Comparison of ENCODE assay signal across 24 cellular contexts in the genomic region with DNA sequence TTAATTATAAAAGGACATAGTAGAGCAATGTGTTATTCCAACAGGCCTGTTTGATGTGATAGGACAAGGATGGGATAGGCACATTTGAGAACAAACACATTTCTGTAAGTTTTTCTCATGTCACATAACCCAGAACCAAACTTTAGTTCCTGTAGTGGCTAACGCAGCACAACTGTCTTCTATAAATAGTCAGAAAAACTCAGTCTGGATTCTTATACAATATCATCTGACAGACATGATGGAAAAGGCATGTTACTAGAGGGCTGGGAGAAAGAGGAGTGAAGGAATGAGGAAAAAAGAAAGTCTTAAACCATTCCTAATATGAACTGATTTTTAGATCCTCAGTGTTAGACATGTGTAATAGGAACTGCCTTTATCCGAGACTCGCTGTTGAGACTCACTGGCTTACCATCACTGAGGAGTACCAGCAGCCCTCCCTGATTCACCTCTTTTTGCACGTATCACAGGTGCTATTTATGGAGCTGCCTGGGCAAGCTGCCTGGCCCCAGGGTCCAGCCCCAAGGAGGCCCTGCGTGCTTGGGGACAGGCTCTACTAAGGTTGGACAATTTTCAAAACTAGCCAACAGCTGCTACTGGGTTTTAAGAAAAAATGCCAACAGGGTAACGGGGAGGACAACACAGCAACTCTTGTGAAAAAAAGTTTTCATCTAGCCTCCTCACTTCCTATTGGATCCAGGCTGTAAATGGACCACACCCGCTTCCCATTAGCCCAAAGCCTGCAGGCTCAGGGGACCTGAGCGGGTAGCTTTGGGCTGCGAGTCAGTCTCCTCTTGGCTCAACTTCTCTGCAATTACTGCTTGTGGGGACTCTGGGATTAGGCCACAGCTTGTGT. TPM values are rescaled to one million over a fixed set of nuclear protein-coding genes. Genes with fewer than 3 reads are reported as not detected.
DNase-seq lines count a peak whose midpoint lies in the region; ATAC-seq, FAIRE-seq and TF ChIP-seq lines count a peak whose summit lies in the region.
"Had no signal": no experiment of that assay in that cellular context is flagged by ENCODE, and none has a peak within 500 bp of the region (broad histone marks: within the 10 kb centered on the region; RNA-seq: fewer than 3 reads in every experiment).

No MANE protein-coding gene starts in this region.

- POLR2A ChIA-PET in K562 (lab: Yijun Ruan, JAX), result interaction anchor here (2.0 kb wide), 1 partner anchor 7 kb away, joined by 8 read pairs; no protein-coding TSS in a partner anchor

- H3K36me3 ChIP-seq in K562 (ENCODE audit: control insufficient read depth, insufficient read depth, low read length), result no peaks in the 10 kb centered on the region
- H3K36me3 ChIP-seq in heart right ventricle, result no peaks in the 10 kb centered on the region

- H3K9me1 ChIP-seq in K562 (ENCODE audit: control insufficient read depth, insufficient read depth, low read length), result no peaks in the 10 kb centered on the region

- ATAC-seq in K562, result peak; percentile 63
- peak; percentile 79 to 98 (median 94) for ATAC-seq in heart right ventricle
- peak; percentile 78 for ATAC-seq in sciatic nerve
- ATAC-seq: left colon; naive thymus-derived CD8-positive, alpha-beta T cell; Panc1; stimulated activated naive CD8-positive, alpha-beta T cell treated with anti-CD3 and anti-CD28 coated beads, Interleukin-15, Interleukin-2, amounts not matched to agents 100 U/mL and 50 U/mL, for 24 hours had no signal

- H3K9me3 ChIP-seq in K562 (replicated peaks; ENCODE audit: control insufficient read depth, insufficient read depth, low read depth, low read length) (no peaks in the 10 kb centered on the region), heart right ventricle (no peaks in the 10 kb centered on the region)

- no peak overlapping the region for H3K27ac ChIP-seq in K562 (ENCODE audit: extremely low read depth, low read depth, low read length)
- peak overlapping the region in 9 of 10 donors; percentile 38 to 83 (median 67) for H3K27ac ChIP-seq in heart right ventricle
- H3K27ac ChIP-seq: hepatocyte, KMS-11 had no signal

- H3K27me3 ChIP-seq in K562 (ENCODE audit: control insufficient read depth in 2 of 2, insufficient read depth in 2 of 2, low read length in 2 of 2) (no peaks in the 10 kb centered on the region), heart right ventricle (no peaks in the 10 kb centered on the region)
- H3K27me3 ChIP-seq: hepatocyte had no signal

- H3K4me1 ChIP-seq in K562 (replicated peaks in 1 of 2; ENCODE audit: control insufficient read depth in 2 of 2, insufficient read depth in 2 of 2, low read length in 2 of 2) (no peaks in the 10 kb centered on the region; a peak in 2 of 5 replicates), heart right ventricle (peaks cover 5 to 47% (median 19%) of the 10 kb centered on the region in 9 donors)

- no peak for TF ChIP-seq POLR2A in K562 (conservative IDR thresholded peaks at IDR 0.05)

- no peak for TF ChIP-seq EP300 in K562 (IDR thresholded peaks at IDR 0.05; ENCODE audit: low read length)

- H3K4me2 ChIP-seq in K562 (ENCODE audit: insufficient read depth, low read length), result no peak overlapping the region
- H3K4me2 ChIP-seq: hepatocyte, KMS-11 had no signal

- H3K9ac ChIP-seq in K562 (ENCODE audit: insufficient read depth in 1 of 2, low read depth in 2 of 2, low read length in 2 of 2), result no peak overlapping the region
- H3K9ac ChIP-seq: KMS-11 had no signal

- H4K20me1 ChIP-seq in K562 (replicated peaks; ENCODE audit: control insufficient read depth, insufficient read depth, low read length), result no peaks in the 10 kb centered on the region

- BruUV-seq in K562 (replicated peaks; lab: Mats Ljungman, UMichigan), result no TSS peak

- FAIRE-seq in K562 (lab: Jason Lieb, UNC), result no peak
- FAIRE-seq: endometrium, H54, small intestine had no signal

- TF ChIP-seq CTCF in K562 (IDR thresholded peaks at IDR 0.05 in 2 of 3, conservative IDR thresholded peaks at IDR 0.05 in 1 of 3; ENCODE audit: insufficient read depth in 2 of 3, low read depth in 1 of 3, low read length in 3 of 3), result no peak
- TF ChIP-seq CTCF in heart right ventricle (IDR thresholded peaks at IDR 0.05), result no peak

- CTCF ChIA-PET in K562 (lab: Yijun Ruan, JAX; ENCODE audit: low intra/inter-chr PET ratio), result no interaction called here

- DNase-seq in GM04503 (ENCODE audit: low read depth), result peak; percentile 34
- DNase-seq in K562 (ENCODE audit: extremely low read depth in 1 of 4, low spot score in 3 of 4), result no peak
- DNase-seq in heart right ventricle, result peak; percentile 63 to 67
- no peak for DNase-seq in sciatic nerve (ENCODE audit: low spot score)
- no peak for DNase-seq in KBM-7
- no peak for DNase-seq in OCI-M1 (lab: John Stamatoyannopoulos, UW)
- no peak for DNase-seq in NCI-H1694 treated with DMSO at 0.1 percent for 48 hours (lab: John Stamatoyannopoulos, UW)
- no peak for DNase-seq in posterior cingulate gyrus
- DNase-seq: activated CD4-positive, CD25-positive, alpha-beta regulatory T cell treated with anti-CD3 and anti-CD28 coated beads, Interleukin-2, amount 50 U/mL, for 72 hours; activated CD8-positive, alpha-beta memory T cell treated with anti-CD3 and anti-CD28 coated beads, Interleukin-2, amount 50 U/mL, for 4 hours; activated naive CD4-positive, alpha-beta T cell treated with anti-CD3 and anti-CD28 coated beads for 36 hours; Calu3; left colon; naive thymus-derived CD8-positive, alpha-beta T cell; NCI-H1436; NCI-H510A; small intestine; stimulated activated naive CD8-positive, alpha-beta T cell treated with anti-CD3 and anti-CD28 coated beads, Interleukin-15, Interleukin-2, amounts not matched to agents 100 U/mL and 50 U/mL, for 24 hours; T-helper 1 cell had no signal

- H3K79me2 ChIP-seq in K562 (ENCODE audit: control insufficient read depth, insufficient read depth, low read length), result no peaks in the 10 kb centered on the region
- H3K79me2 ChIP-seq: hepatocyte had no signal

- in situ Hi-C loops in K562 (cut with MboI), result no loop called here
- in situ Hi-C loops in KBM-7 (cut with MboI; ENCODE audit: low pct_unique_long_range_greater_than_20kb, low sequenced_read_pairs), result no loop called here

- no peak for TF ChIP-seq RAD21 in K562 (CRISPR knock-in tag; conservative IDR thresholded peaks at IDR 0.05 in 1 of 2, IDR thresholded peaks at IDR 0.05 in 1 of 2)

- no peak overlapping the region for H3K4me3 ChIP-seq in K562
- no peak overlapping the region for H3K4me3 ChIP-seq in heart right ventricle
- H3K4me3 ChIP-seq: hepatocyte had no signal

- intact Hi-C loops in K562 (cut with micrococcal nuclease), result no loop called here
- intact Hi-C loops in heart right ventricle (cut with DNase I), result no loop called here
- intact Hi-C loops in sciatic nerve (cut with DNase I), result no loop called here
- intact Hi-C loops in posterior cingulate gyrus (cut with DNase I), result no loop called here

- WGBS in K562 (ENCODE audit: insufficient coverage, low coverage, missing lambda C conversion rate), result 50% methylated on average over 9 of the region's 9 CpGs
- 24 to 32% methylated on average over 9 of the region's 9 CpGs for WGBS in heart right ventricle, 2 donors

- H2AFZ ChIP-seq in K562 (ENCODE audit: low read depth, low read length), result peak overlapping the region; percentile 28
- H2AFZ ChIP-seq: hepatocyte had no signal

TF ChIP-seq in K562, 482 proteins besides CTCF, POLR2A, EP300 and RAD21:
- TF ChIP-seq DACH1 (IDR thresholded peaks at IDR 0.05; ENCODE audit: partially characterized antibody) (no peak), ZNF253 (CRISPR knock-in tag; conservative IDR thresholded peaks at IDR 0.05) (no peak), ZNF586 (CRISPR knock-in tag; conservative IDR thresholded peaks at IDR 0.05) (no peak), KAT2B (IDR thresholded peaks at IDR 0.05; ENCODE audit: low read depth, low read length) (no peak), NBN (IDR thresholded peaks at IDR 0.05; ENCODE audit: low read depth) (no peak), POLR2AphosphoS2 (IDR thresholded peaks at IDR 0.05; ENCODE audit: low read length) (no peak), POLR2AphosphoS5 (IDR thresholded peaks at IDR 0.05; ENCODE audit: control insufficient read depth, insufficient read depth, low read depth, low read length) (no peak)

RNA-seq across cellular contexts. Expression of a gene that starts 30.7 kb away (rescaled TPM):
- 44.8 and 218 TPM in 2 replicates for total RNA-seq in K562 (2011; cell fraction: chromatin; rRNA removed; ENCODE audit: low replicate concordance)
- total RNA-seq in K562 (2011; cell fraction: nucleolus; rRNA removed), result 38.5 and 46.2 TPM in 2 replicates
- total RNA-seq in K562 (2011; cell fraction: nucleoplasm; rRNA removed), result 82.6 and 125 TPM in 2 replicates
- total RNA-seq in K562 (2014; rRNA removed) (656 and 761 TPM in 2 replicates), K562 (2014; rRNA removed; fragmentation: Illumina TruSeq; extraction: Trizol) (464 and 519 TPM in 2 replicates), K562 (2015; rRNA removed; fragmentation: Illumina TruSeq; extraction: Trizol) (523 and 537 TPM in 2 replicates), K562 (2021) (415 and 449 TPM in 2 replicates), heart right ventricle (100 to 1,000 TPM; 121 to 153 (median 142) TPM), sciatic nerve (152 TPM)
- polyA plus RNA-seq in K562 (2011; rRNA removed) (295 and 420 TPM in 2 replicates), K562 (2014; fragmentation: Illumina TruSeq; extraction: Trizol) (492 and 549 TPM in 2 replicates), K562 (2014; fragmentation: Nextera tagmentation; extraction: Ambion mirVana) (10 to 100 TPM; 79.9 to 81.2 TPM), K562 (2014; rRNA removed) (494 and 522 TPM in 2 replicates), heart right ventricle (100 to 1,000 TPM in 1 of 2 donors, 10 to 100 TPM in 1; 58.3 to 121 TPM)
- 136 and 207 TPM in 2 replicates for polyA plus RNA-seq in K562 (2011; cell fraction: cytosol; rRNA removed)
- polyA plus RNA-seq in K562 (2011; cell fraction: nucleus; rRNA removed), result 65.4 and 88.8 TPM in 2 replicates
- polyA plus RNA-seq in K562 (2012), result 218 and 429 TPM in 2 replicates
- 427 and 585 TPM in 2 replicates for polyA minus RNA-seq in K562 (2011; rRNA and poly(A)+ RNA removed)
- polyA minus RNA-seq in K562 (2011; cell fraction: cytosol; rRNA and poly(A)+ RNA removed), result 185 and 239 TPM in 2 replicates
- polyA minus RNA-seq in K562 (2011; cell fraction: nucleus; rRNA and poly(A)+ RNA removed), result 63.4 and 107 TPM in 2 replicates

Comparison
In these comparisons a context has a peak if more than half of its experiments do, and no peak if none do; other contexts are left out.
1. DNase-seq: peak in GM04503 (single experiment) and heart right ventricle (2 of 2); none in K562 (0 of 4), sciatic nerve (single experiment), KBM-7 (single experiment), OCI-M1 (single experiment), NCI-H1694 treated with DMSO at 0.1 percent for 48 hours (single experiment) and posterior cingulate gyrus (0 of 10).
2. Peak in every context shown above with its lines, with median percentiles within 50 percentile points of each other: ATAC-seq.